In the genomic region with DNA sequence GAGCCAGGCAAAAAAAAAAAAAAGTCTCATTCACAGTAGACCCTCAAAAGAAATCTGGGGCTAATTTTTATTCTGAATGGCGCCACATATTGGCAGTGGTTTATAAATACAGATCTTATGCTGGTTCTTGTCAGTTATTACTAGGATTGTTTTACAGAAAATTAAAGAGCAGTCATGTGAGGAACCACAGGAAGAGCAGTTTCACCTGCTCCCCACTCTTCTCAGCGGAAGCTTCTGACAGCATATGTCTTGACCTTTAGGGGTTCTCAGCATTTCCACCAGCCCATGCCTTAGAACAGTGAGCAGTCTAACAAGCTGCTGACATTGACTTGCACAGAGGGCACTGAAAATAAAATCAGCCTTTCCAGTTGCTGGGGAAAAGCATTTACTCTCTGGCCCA, we compare ENCODE assay signal across 8 cellular contexts.
DNase-seq lines count a peak whose midpoint lies in the region; ATAC-seq and TF ChIP-seq lines count a peak whose summit lies in the region.

No MANE protein-coding gene starts in this region.

- H3K9me3 Mint-ChIP-seq in CD14-positive monocyte = no peaks in the 10 kb centered on the region

- no peaks in the 10 kb centered on the region for H3K9me2 ChIP-seq in SK-N-SH

- H3K27ac ChIP-seq in BLaER1 (no peak overlapping the region), left ventricle myocardium inferior (replicated peaks) (peak overlapping the region; percentile 32), SK-N-SH (ENCODE audit: low read depth in 2 of 2, low read length in 1 of 2) (peak overlapping the region in 1 of 2 experiments; percentile 92; a peak in 2 of 4 replicates)

- peaks cover 4 to 26% (median 12%) of the 10 kb centered on the region in 3 donors for H3K27me3 Mint-ChIP-seq in CD14-positive monocyte (ENCODE audit: low read depth in 3 of 3)

- H3K4me1 Mint-ChIP-seq in CD14-positive monocyte = no peaks in the 10 kb centered on the region

- TF ChIP-seq EP300 in SK-N-SH (IDR thresholded peaks at IDR 0.05; ENCODE audit: borderline replicate concordance in 1 of 2, low read depth in 1 of 2, low read length in 1 of 2) = no peak

- H2AFZ ChIP-seq in SK-N-SH (ENCODE audit: low read depth) = no peak overlapping the region; the same call in 1 of the 2 replicates

- WGBS in SK-N-SH (ENCODE audit: low lambda C conversion rate) = 98% methylated on average over 2 of the region's 2 CpGs

- CTCF ChIA-PET in SK-N-SH (lab: Yijun Ruan, JAX) = interaction anchor here (0.9 to 2.6 kb wide), 4 partner anchors 9 to 102 kb away, joined by 3 to 14 read pairs (median 8); no protein-coding TSS in a partner anchor

- H4K20me1 ChIP-seq in BLaER1 = no peaks in the 10 kb centered on the region
- H4K20me1 ChIP-seq in SK-N-SH (ENCODE audit: insufficient read depth) = no peaks in the 10 kb centered on the region

- no peaks in the 10 kb centered on the region for H3K9me3 ChIP-seq in BLaER1
- H3K9me3 ChIP-seq in left ventricle myocardium inferior (replicated peaks) = no peaks in the 10 kb centered on the region
- H3K9me3 ChIP-seq in SK-N-SH = no peaks in the 10 kb centered on the region

- H3K27me3 ChIP-seq in BLaER1 = no peaks in the 10 kb centered on the region
- H3K27me3 ChIP-seq in left ventricle myocardium inferior (ENCODE audit: low read depth) = no peaks in the 10 kb centered on the region
- no peaks in the 10 kb centered on the region for H3K27me3 ChIP-seq in SK-N-SH (ENCODE audit: insufficient read depth)

- H3K9ac ChIP-seq in BLaER1 (no peak overlapping the region), SK-N-SH (no peak overlapping the region)

- intact Hi-C loops in left ventricle myocardium inferior (cut with micrococcal nuclease) (no loop called here), CD14-positive monocyte (cut with micrococcal nuclease) (loop anchor here in 1 of 2 donors (10.0 kb wide), 1 partner anchor 51 kb away; no protein-coding TSS in a partner anchor)

- no peak for TF ChIP-seq CTCF in left ventricle myocardium inferior (IDR thresholded peaks at IDR 0.05; ENCODE audit: borderline replicate concordance)
- no peak for TF ChIP-seq CTCF in CD14-positive monocyte (IDR thresholded peaks at IDR 0.05)
- TF ChIP-seq CTCF in SK-N-SH (IDR thresholded peaks at IDR 0.05) = no peak
- TF ChIP-seq CTCF in foreskin fibroblast (IDR thresholded peaks at IDR 0.05; ENCODE audit: low read depth, low read length) = no peak

- H3K4me3 ChIP-seq in BLaER1 = no peak overlapping the region
- no peak overlapping the region for H3K4me3 ChIP-seq in left ventricle myocardium inferior
- no peak overlapping the region for H3K4me3 ChIP-seq in SK-N-SH (ENCODE audit: low read depth in 2 of 2, low read length in 1 of 2)
- no peak overlapping the region for H3K4me3 ChIP-seq in foreskin fibroblast (ENCODE audit: low read depth in 1 of 2, low read length in 2 of 2)

- H3K36me3 ChIP-seq in BLaER1 (peaks cover 23% of the 10 kb centered on the region), left ventricle myocardium inferior (peaks cover 81% of the 10 kb centered on the region), SK-N-SH (replicated peaks in 1 of 2; ENCODE audit: control insufficient read depth in 1 of 2, insufficient read depth in 2 of 2, low read length in 1 of 2) (peaks cover 0 to 12% of the 10 kb centered on the region in 2 experiments)

- ATAC-seq in GM19452 (IDR thresholded peaks at IDR 0.05; ENCODE audit: unreplicated experiment) (peak; percentile 79), HG03354 (IDR thresholded peaks at IDR 0.05; ENCODE audit: poor library complexity, severe bottlenecking, unreplicated experiment) (peak; percentile 80)

- peaks cover 14% of the 10 kb centered on the region for H3K4me1 ChIP-seq in BLaER1
- peaks cover 99% of the 10 kb centered on the region for H3K4me1 ChIP-seq in left ventricle myocardium inferior
- H3K4me1 ChIP-seq in SK-N-SH (ENCODE audit: control insufficient read depth in 1 of 2, insufficient read depth in 2 of 2, low read depth in 1 of 2, low read length in 1 of 2) = peaks cover 39 to 45% of the 10 kb centered on the region in 2 experiments

- TF ChIP-seq RAD21 in SK-N-SH (IDR thresholded peaks at IDR 0.05; ENCODE audit: low read length) = no peak

- peaks cover 10% of the 10 kb centered on the region for H3F3A ChIP-seq in SK-N-SH (replicated peaks; ENCODE audit: insufficient read depth)

- H3K79me2 ChIP-seq in SK-N-SH (ENCODE audit: insufficient read depth) = no peaks in the 10 kb centered on the region

- H3K4me2 ChIP-seq in BLaER1 (peak overlapping the region; percentile 29), SK-N-SH (no peak overlapping the region)

- peaks cover 80 to 82% of the 10 kb centered on the region in 2 donors for H3K36me3 Mint-ChIP-seq in CD14-positive monocyte

- POLR2A ChIA-PET in SK-N-SH (lab: Yijun Ruan, JAX) = no interaction called here

- DNase-seq in left ventricle myocardium inferior = no peak
- no peak for DNase-seq in CD14-positive monocyte (ENCODE audit: low spot score)
- no peak for DNase-seq in SK-N-SH
- DNase-seq in NCI-H1092 (lab: John Stamatoyannopoulos, UW) = no peak
- no peak for DNase-seq in foreskin fibroblast

- H3K27ac Mint-ChIP-seq in CD14-positive monocyte = no peak overlapping the region

- no peak overlapping the region for H3K4me3 Mint-ChIP-seq in CD14-positive monocyte

TF ChIP-seq in SK-N-SH, 30 proteins besides CTCF, POLR2A, EP300 and RAD21:
- TF ChIP-seq GABPA (IDR thresholded peaks at IDR 0.05; ENCODE audit: low read depth) (no peak), TAF1 (IDR thresholded peaks at IDR 0.05; ENCODE audit: borderline replicate concordance, low read depth, low read length) (no peak), TEAD4 (IDR thresholded peaks at IDR 0.05; ENCODE audit: borderline replicate concordance, insufficient read depth) (no peak), POLR2AphosphoS5 (IDR thresholded peaks at IDR 0.05; ENCODE audit: low read depth, low read length) (no peak), TCF12 (IDR thresholded peaks at IDR 0.05) (no peak), ELF1 (IDR thresholded peaks at IDR 0.05) (no peak), EZH2phosphoT487 (IDR thresholded peaks at IDR 0.05; ENCODE audit: borderline replicate concordance, low read depth) (no peak), MXI1 (IDR thresholded peaks at IDR 0.05; ENCODE audit: low read depth, low read length) (no peak), NFIC (IDR thresholded peaks at IDR 0.05; ENCODE audit: borderline replicate concordance) (no peak), MAX (IDR thresholded peaks at IDR 0.05; ENCODE audit: low read depth) (no peak), YY1 (IDR thresholded peaks at IDR 0.05; ENCODE audit: low read depth) (no peak), FOXJ3 (CRISPR knock-in tag; IDR thresholded peaks at IDR 0.05) (no peak), RCOR1 (IDR thresholded peaks at IDR 0.05; ENCODE audit: low read length) (no peak), GATA2 (CRISPR knock-in tag; IDR thresholded peaks at IDR 0.05) (no peak), CHD2 (IDR thresholded peaks at IDR 0.05; ENCODE audit: low read length, partially characterized antibody) (no peak), RFX5 (IDR thresholded peaks at IDR 0.05; ENCODE audit: low read length) (no peak), FOSL2 (IDR thresholded peaks at IDR 0.05; ENCODE audit: borderline replicate concordance, low read depth) (no peak), RXRA (IDR thresholded peaks at IDR 0.05; ENCODE audit: borderline replicate concordance, low read depth) (no peak)
- TF ChIP-seq, protein P1, sequence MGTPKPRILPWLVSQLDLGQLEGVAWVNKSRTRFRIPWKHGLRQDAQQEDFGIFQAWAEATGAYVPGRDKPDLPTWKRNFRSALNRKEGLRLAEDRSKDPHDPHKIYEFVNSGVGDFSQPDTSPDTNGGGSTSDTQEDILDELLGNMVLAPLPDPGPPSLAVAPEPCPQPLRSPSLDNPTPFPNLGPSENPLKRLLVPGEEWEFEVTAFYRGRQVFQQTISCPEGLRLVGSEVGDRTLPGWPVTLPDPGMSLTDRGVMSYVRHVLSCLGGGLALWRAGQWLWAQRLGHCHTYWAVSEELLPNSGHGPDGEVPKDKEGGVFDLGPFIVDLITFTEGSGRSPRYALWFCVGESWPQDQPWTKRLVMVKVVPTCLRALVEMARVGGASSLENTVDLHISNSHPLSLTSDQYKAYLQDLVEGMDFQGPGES (IDR thresholded peaks at IDR 0.05; ENCODE audit: low read depth, low read length) = no peak
- TF ChIP-seq, protein P2, sequence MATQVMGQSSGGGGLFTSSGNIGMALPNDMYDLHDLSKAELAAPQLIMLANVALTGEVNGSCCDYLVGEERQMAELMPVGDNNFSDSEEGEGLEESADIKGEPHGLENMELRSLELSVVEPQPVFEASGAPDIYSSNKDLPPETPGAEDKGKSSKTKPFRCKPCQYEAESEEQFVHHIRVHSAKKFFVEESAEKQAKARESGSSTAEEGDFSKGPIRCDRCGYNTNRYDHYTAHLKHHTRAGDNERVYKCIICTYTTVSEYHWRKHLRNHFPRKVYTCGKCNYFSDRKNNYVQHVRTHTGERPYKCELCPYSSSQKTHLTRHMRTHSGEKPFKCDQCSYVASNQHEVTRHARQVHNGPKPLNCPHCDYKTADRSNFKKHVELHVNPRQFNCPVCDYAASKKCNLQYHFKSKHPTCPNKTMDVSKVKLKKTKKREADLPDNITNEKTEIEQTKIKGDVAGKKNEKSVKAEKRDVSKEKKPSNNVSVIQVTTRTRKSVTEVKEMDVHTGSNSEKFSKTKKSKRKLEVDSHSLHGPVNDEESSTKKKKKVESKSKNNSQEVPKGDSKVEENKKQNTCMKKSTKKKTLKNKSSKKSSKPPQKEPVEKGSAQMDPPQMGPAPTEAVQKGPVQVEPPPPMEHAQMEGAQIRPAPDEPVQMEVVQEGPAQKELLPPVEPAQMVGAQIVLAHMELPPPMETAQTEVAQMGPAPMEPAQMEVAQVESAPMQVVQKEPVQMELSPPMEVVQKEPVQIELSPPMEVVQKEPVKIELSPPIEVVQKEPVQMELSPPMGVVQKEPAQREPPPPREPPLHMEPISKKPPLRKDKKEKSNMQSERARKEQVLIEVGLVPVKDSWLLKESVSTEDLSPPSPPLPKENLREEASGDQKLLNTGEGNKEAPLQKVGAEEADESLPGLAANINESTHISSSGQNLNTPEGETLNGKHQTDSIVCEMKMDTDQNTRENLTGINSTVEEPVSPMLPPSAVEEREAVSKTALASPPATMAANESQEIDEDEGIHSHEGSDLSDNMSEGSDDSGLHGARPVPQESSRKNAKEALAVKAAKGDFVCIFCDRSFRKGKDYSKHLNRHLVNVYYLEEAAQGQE (IDR thresholded peaks at IDR 0.05; ENCODE audit: low read depth, low read length) = no peak
